Comparison of ENCODE assay signal across 9 cellular contexts in genomic region chr6:81233990-81234389, GRCh38.
"Had no signal": no experiment of that assay in that cellular context is flagged by ENCODE, and none has a peak within 500 bp of the region (broad histone marks: within the 10 kb centered on the region; RNA-seq: fewer than 3 reads in every experiment).

No MANE protein-coding gene starts in this region.

- DNase-seq: H9, HCEC 1CT, KBM-7 had no signal

- H3K27ac ChIP-seq: HL-60, KMS-11 had no signal

- H2AFZ ChIP-seq: GM23338 had no signal

- H3K4me2 ChIP-seq: GM23338, KMS-11 had no signal

- ATAC-seq: GM23338, HepG2 had no signal

- H3K4me3 ChIP-seq: GM23338 had no signal

- H3K9ac ChIP-seq: KMS-11 had no signal

- FAIRE-seq: H1, H54, HepG2 had no signal
